8 cellular contexts compared by ENCODE assay signal in the genomic region with DNA sequence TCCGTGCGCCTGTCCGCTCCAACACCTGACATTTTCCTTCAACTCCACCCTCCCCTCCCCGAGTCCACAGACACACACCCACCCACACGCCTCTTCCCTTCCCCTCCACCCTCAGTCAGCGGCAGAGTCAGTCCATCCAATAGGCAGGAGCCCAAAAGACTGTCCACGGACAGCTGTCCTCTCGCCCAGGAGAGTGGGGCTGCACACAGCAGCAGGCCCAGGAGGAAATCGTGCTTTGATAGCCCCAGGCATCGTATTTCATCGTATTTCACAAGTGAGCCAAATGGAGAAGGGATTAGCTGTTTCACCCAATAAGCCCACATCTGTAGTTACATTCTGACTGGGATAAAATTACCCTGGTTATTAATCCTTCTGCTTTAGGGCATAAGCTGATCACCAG.
DNase-seq lines count a peak whose midpoint lies in the region; ATAC-seq and TF ChIP-seq lines count a peak whose summit lies in the region.

No MANE protein-coding gene starts in this region.

- H3K4me3 ChIP-seq in trophoblast cell (ENCODE audit: low read depth, low read length), result no peak overlapping the region

- no peak overlapping the region for H3K9ac ChIP-seq in trophoblast cell (ENCODE audit: low read length)

- peaks cover 9% of the 10 kb centered on the region for H3K4me1 Mint-ChIP-seq in endothelial cell (ENCODE audit: unreplicated experiment)

- no peak overlapping the region for H2BK5ac ChIP-seq in trophoblast cell (ENCODE audit: low read depth, low read length, poor library complexity)

- H2AFZ ChIP-seq in trophoblast cell (ENCODE audit: insufficient read depth, low read length, poor library complexity), result peak overlapping the region; percentile 26

- no peaks in the 10 kb centered on the region for H3K36me3 ChIP-seq in trophoblast cell (ENCODE audit: control insufficient read depth in 1 of 2, insufficient read depth in 2 of 2, low read length in 2 of 2)

- no peak overlapping the region for H3K27ac ChIP-seq in trophoblast cell (ENCODE audit: low read depth, low read length)

- H4K12ac ChIP-seq in trophoblast cell (ENCODE audit: low read depth, low read length), result no peak overlapping the region

- DNase-seq in EL, result peak; percentile 62
- peak; percentile 78 for DNase-seq in NCI-H69 (lab: John Stamatoyannopoulos, UW)
- DNase-seq in endothelial cell (ENCODE audit: low spot score), result no peak
- peak; percentile 61 to 67 for DNase-seq in trophoblast cell
- no peak for DNase-seq in HPDE6-E6E7 (ENCODE audit: extremely low spot score)
- no peak for DNase-seq in H4 (ENCODE audit: low spot score)
- no peak for DNase-seq in NOMO-1 (lab: John Stamatoyannopoulos, UW; ENCODE audit: unreplicated experiment in 2 of 2)

- H3K14ac ChIP-seq in trophoblast cell (ENCODE audit: low read length), result no peak overlapping the region

- H3K27me3 Mint-ChIP-seq in endothelial cell (ENCODE audit: unreplicated experiment), result peaks cover 4% of the 10 kb centered on the region

- no peak overlapping the region for H3K23ac ChIP-seq in trophoblast cell (ENCODE audit: low read length)

- H3K27ac Mint-ChIP-seq in endothelial cell (ENCODE audit: unreplicated experiment), result peak overlapping the region; percentile 27

- no peak overlapping the region for H3K4me2 ChIP-seq in trophoblast cell (ENCODE audit: low read length)

- no peak for ATAC-seq in HG02981 (IDR thresholded peaks at IDR 0.05; ENCODE audit: unreplicated experiment)

- H3K18ac ChIP-seq in trophoblast cell (ENCODE audit: low read length), result no peak overlapping the region

- no peak overlapping the region for H3K4ac ChIP-seq in trophoblast cell (ENCODE audit: low read depth, low read length)

- no CpG with 5 or more reads among the region's 11 CpGs for WGBS in trophoblast cell (ENCODE audit: extremely low coverage, insufficient coverage, insufficient read length)

- H2BK12ac ChIP-seq in trophoblast cell (ENCODE audit: low read length), result no peak overlapping the region

- no peak overlapping the region for H4K91ac ChIP-seq in trophoblast cell (ENCODE audit: low read depth, low read length)

- H3K4me1 ChIP-seq in trophoblast cell (ENCODE audit: control insufficient read depth in 1 of 2, insufficient read depth in 2 of 2, low read length in 2 of 2), result peaks cover 6 to 11% of the 10 kb centered on the region in 2 experiments

- H3K36me3 Mint-ChIP-seq in endothelial cell (ENCODE audit: low read depth, unreplicated experiment), result peaks cover 3% of the 10 kb centered on the region

- no peak overlapping the region for H2BK120ac ChIP-seq in trophoblast cell (ENCODE audit: insufficient read depth, low read length, poor library complexity)

- H3K4me3 Mint-ChIP-seq in endothelial cell (ENCODE audit: unreplicated experiment), result peak overlapping the region; percentile 86

- H4K8ac ChIP-seq in trophoblast cell (ENCODE audit: low read depth, low read length), result no peak overlapping the region

- peaks cover 4% of the 10 kb centered on the region for H3K9me3 ChIP-seq in trophoblast cell (ENCODE audit: insufficient read depth, low read depth, low read length)

- TF ChIP-seq CTCF in endothelial cell (IDR thresholded peaks at IDR 0.05; ENCODE audit: unreplicated experiment), result no peak

- peaks cover 8% of the 10 kb centered on the region for H3K79me1 ChIP-seq in trophoblast cell (ENCODE audit: low read length)

- no peaks in the 10 kb centered on the region for H3K27me3 ChIP-seq in trophoblast cell (ENCODE audit: insufficient read depth, low read length)

- no peaks in the 10 kb centered on the region for H3K9me3 Mint-ChIP-seq in endothelial cell (ENCODE audit: unreplicated experiment)

- H2AK5ac ChIP-seq in trophoblast cell (ENCODE audit: low read length), result no peak overlapping the region

- no peaks in the 10 kb centered on the region for H3K79me2 ChIP-seq in trophoblast cell (ENCODE audit: control insufficient read depth, insufficient read depth, low read length, poor library complexity)

Comparison
In these comparisons a context has a peak if more than half of its experiments do, and no peak if none do; other contexts are left out.
1. DNase-seq: peak in EL (single experiment), NCI-H69 (single experiment) and trophoblast cell (2 of 2); none in endothelial cell (single experiment), HPDE6-E6E7 (single experiment), H4 (single experiment) and NOMO-1 (0 of 2).